22 cellular contexts compared by ENCODE assay signal in genomic region chr10:132245056-132245455, GRCh38. TPM values are rescaled to one million over a fixed set of nuclear protein-coding genes. Genes with fewer than 3 reads are reported as not detected.
"Had no signal": no experiment of that assay in that cellular context is flagged by ENCODE, and none has a peak within 500 bp of the region (broad histone marks: within the 10 kb centered on the region; RNA-seq: fewer than 3 reads in every experiment).

No MANE protein-coding gene starts in this region.

- H3K9me3 Mint-ChIP-seq: activated T-cell treated with anti-CD3 and anti-CD28 coated beads, Interleukin-2, amount 50 U/mL, for 24 hours; activated T-helper 17 cell treated with anti-CD3 and anti-CD28 coated beads, Interleukin-2, amount 50 U/mL, for 72 hours; natural killer cell; stimulated activated naive CD8-positive, alpha-beta T cell treated with anti-CD3 and anti-CD28 coated beads, Interleukin-15, Interleukin-2, amounts not matched to agents 100 ng/mL and 50 ng/mL, for 24 hours; T-helper 2 cell treated with Interferon-gamma antibody and Interleukin-4, amounts not matched to agents 5 μg/mL and 100 μg/mL, for 36 hours had no signal

- H3K9me3 ChIP-seq: adrenal gland, ascending aorta, esophagus squamous epithelium, gastroesophageal sphincter, heart right ventricle, lower lobe of right lung, neutrophil, ovary, psoas muscle, thyroid gland had no signal

- DNase-seq: activated CD8-positive, alpha-beta memory T cell treated with anti-CD3 and anti-CD28 coated beads for 24 hours; activated CD8-positive, alpha-beta memory T cell treated with anti-CD3 and anti-CD28 coated beads, Interleukin-2, amount 50 U/mL, for 4 hours; activated T-cell treated with anti-CD3 and anti-CD28 coated beads, Interleukin-2, amount 50 U/mL, for 24 hours; adrenal gland; esophagus squamous epithelium; heart right ventricle; kidney; lower lobe of right lung; natural killer cell; ovary; psoas muscle; right cardiac atrium; stimulated activated CD4-positive, alpha-beta T cell treated with anti-CD3 and anti-CD28 coated beads, Interleukin-12 subunit alpha, Interleukin-12 subunit beta, amount 100 ng/mL, for 4 hours; stimulated activated CD4-positive, alpha-beta T cell treated with anti-CD3 and anti-CD28 coated beads, Interleukin-4, amount 100 ng/mL, for 4 hours; thyroid gland had no signal

- H3K4me3 Mint-ChIP-seq: activated naive CD8-positive, alpha-beta T cell; activated T-cell treated with anti-CD3 and anti-CD28 coated beads, Interleukin-2, amount 50 U/mL, for 24 hours; activated T-helper 17 cell treated with anti-CD3 and anti-CD28 coated beads, Interleukin-2, amount 50 U/mL, for 72 hours; natural killer cell; stimulated activated naive CD8-positive, alpha-beta T cell treated with anti-CD3 and anti-CD28 coated beads, Interleukin-15, Interleukin-2, amounts not matched to agents 100 ng/mL and 50 ng/mL, for 24 hours; T-helper 2 cell treated with Interferon-gamma antibody and Interleukin-4, amounts not matched to agents 5 μg/mL and 100 μg/mL, for 36 hours had no signal

- H3K36me3 Mint-ChIP-seq: activated naive CD8-positive, alpha-beta T cell; natural killer cell had no signal

- H3K27ac Mint-ChIP-seq: activated naive CD8-positive, alpha-beta T cell; activated T-cell treated with anti-CD3 and anti-CD28 coated beads, Interleukin-2, amount 50 U/mL, for 24 hours; activated T-helper 17 cell treated with anti-CD3 and anti-CD28 coated beads, Interleukin-2, amount 50 U/mL, for 72 hours; natural killer cell; stimulated activated naive CD8-positive, alpha-beta T cell treated with anti-CD3 and anti-CD28 coated beads, Interleukin-15, Interleukin-2, amounts not matched to agents 100 ng/mL and 50 ng/mL, for 24 hours; T-helper 2 cell treated with Interferon-gamma antibody and Interleukin-4, amounts not matched to agents 5 μg/mL and 100 μg/mL, for 36 hours had no signal

- ATAC-seq: activated T-helper 17 cell treated with anti-CD3 and anti-CD28 coated beads, Interleukin-2, amount 50 U/mL, for 72 hours; gastroesophageal sphincter; heart right ventricle; lower lobe of right lung; natural killer cell; psoas muscle; right cardiac atrium had no signal

- H3K27me3 Mint-ChIP-seq: activated naive CD8-positive, alpha-beta T cell; activated T-cell treated with anti-CD3 and anti-CD28 coated beads, Interleukin-2, amount 50 U/mL, for 24 hours; activated T-helper 17 cell treated with anti-CD3 and anti-CD28 coated beads, Interleukin-2, amount 50 U/mL, for 72 hours; stimulated activated naive CD8-positive, alpha-beta T cell treated with anti-CD3 and anti-CD28 coated beads, Interleukin-15, Interleukin-2, amounts not matched to agents 100 ng/mL and 50 ng/mL, for 24 hours had no signal

- H3K4me1 Mint-ChIP-seq: activated T-helper 17 cell treated with anti-CD3 and anti-CD28 coated beads, Interleukin-2, amount 50 U/mL, for 72 hours; natural killer cell had no signal

RNA-seq across cellular contexts. Expression of gene DPYSL4, which starts 58.3 kb away (rescaled TPM):
- total RNA-seq: ascending aorta had no signal
